1 cellular context compared by ENCODE assay signal in genomic region chr1:155324717-155325595, GRCh38.
TF ChIP-seq lines count a peak whose summit lies in the region.

No MANE protein-coding gene starts in this region.

TF ChIP-seq in HepG2, 621 proteins besides CTCF, POLR2A, EP300 and RAD21 (continued from another document and continues in another):
- TF ChIP-seq MLXIP (CRISPR knock-in tag; IDR thresholded peaks at IDR 0.05; ENCODE audit: borderline replicate concordance) (0 out of 2 replicates have a peak, but pooled peaks have one; percentile 36), ZNF232 (CRISPR knock-in tag; IDR thresholded peaks at IDR 0.05; ENCODE audit: borderline replicate concordance) (0 out of 2 replicates have a peak, but pooled peaks have one; percentile 44), HNRNPK (IDR thresholded peaks at IDR 0.05; ENCODE audit: low read depth, low read length, poor library complexity, severe bottlenecking) (peak; percentile 46), PATZ1 (CRISPR knock-in tag; IDR thresholded peaks at IDR 0.05) (peak; percentile 79), PHF8 (CRISPR knock-in tag; IDR thresholded peaks at IDR 0.05) (no peak), ZFP90 (CRISPR knock-in tag; IDR thresholded peaks at IDR 0.05; ENCODE audit: borderline replicate concordance) (peak; percentile 31; the same call in 1 of the 2 replicates), HNRNPL (IDR thresholded peaks at IDR 0.05; ENCODE audit: low read depth, low read length) (peak; percentile 50; the same call in 1 of the 2 replicates), HOXA5 (CRISPR knock-in tag; IDR thresholded peaks at IDR 0.05) (peak; percentile 1; the same call in 1 of the 2 replicates), ZNF275 (CRISPR knock-in tag; IDR thresholded peaks at IDR 0.05; ENCODE audit: borderline replicate concordance) (0 out of 2 replicates have a peak, but pooled peaks have one; percentile 29), TSC22D2 (CRISPR knock-in tag; IDR thresholded peaks at IDR 0.05; ENCODE audit: borderline replicate concordance) (no peak), ZNF24 (IDR thresholded peaks at IDR 0.05) (no peak), ZNF12 (CRISPR knock-in tag; IDR thresholded peaks at IDR 0.05) (no peak), KDM5B (CRISPR knock-in tag; IDR thresholded peaks at IDR 0.05; ENCODE audit: borderline replicate concordance) (0 out of 2 replicates have a peak, but pooled peaks have one; percentile 14), AGO2 (optimal IDR thresholded peaks at IDR 0.05; ENCODE audit: low read depth, low read length) (peak; percentile 51), ZNF33B (CRISPR knock-in tag; IDR thresholded peaks at IDR 0.05) (peak; percentile 40; the same call in 1 of the 2 replicates), ZNF607 (CRISPR knock-in tag; IDR thresholded peaks at IDR 0.05; ENCODE audit: borderline replicate concordance) (peak; percentile 81; the same call in 1 of the 2 replicates), PREB (CRISPR knock-in tag; IDR thresholded peaks at IDR 0.05) (no peak), GRHL1 (CRISPR knock-in tag; conservative IDR thresholded peaks at IDR 0.05) (no peak), CENPX (CRISPR knock-in tag; IDR thresholded peaks at IDR 0.05) (no peak), HMGXB4 (CRISPR knock-in tag; IDR thresholded peaks at IDR 0.05; ENCODE audit: borderline replicate concordance in 1 of 2, low read depth in 1 of 2) (peak; percentile 75 to 77; a peak in 3 of 4 replicates), SP5 (CRISPR knock-in tag; IDR thresholded peaks at IDR 0.05; ENCODE audit: borderline replicate concordance, low read depth) (peak; percentile 10; the same call in 1 of the 2 replicates), RNF219 (CRISPR knock-in tag; IDR thresholded peaks at IDR 0.05) (no peak), REPIN1 (CRISPR knock-in tag; IDR thresholded peaks at IDR 0.05; ENCODE audit: borderline replicate concordance, low read depth) (peak; percentile 69; the same call in 1 of the 2 replicates), KDM1A (CRISPR knock-in tag; IDR thresholded peaks at IDR 0.05) (no peak), ZNF710 (CRISPR knock-in tag; IDR thresholded peaks at IDR 0.05; ENCODE audit: borderline replicate concordance) (no peak), BRD4 (CRISPR knock-in tag; IDR thresholded peaks at IDR 0.05) (0 out of 2 replicates have a peak, but pooled peaks have one; percentile 59), SUZ12 (IDR thresholded peaks at IDR 0.05; ENCODE audit: low read depth, low read length) (no peak), ZNF20 (CRISPR knock-in tag; IDR thresholded peaks at IDR 0.05) (0 out of 2 replicates have a peak, but pooled peaks have one; percentile 27), POLR2G (IDR thresholded peaks at IDR 0.05; ENCODE audit: low read depth, low read length) (peak; percentile 30; the same call in 1 of the 2 replicates), AKNA (CRISPR knock-in tag; IDR thresholded peaks at IDR 0.05; ENCODE audit: borderline replicate concordance) (0 out of 2 replicates have a peak, but pooled peaks have one; percentile 71), ZNF430 (CRISPR knock-in tag; IDR thresholded peaks at IDR 0.05) (0 out of 2 replicates have a peak, but pooled peaks have one; percentile 18), KLF11 (CRISPR knock-in tag; IDR thresholded peaks at IDR 0.05) (no peak), PBX2 (CRISPR knock-in tag; IDR thresholded peaks at IDR 0.05) (no peak)
